In the genomic region with DNA sequence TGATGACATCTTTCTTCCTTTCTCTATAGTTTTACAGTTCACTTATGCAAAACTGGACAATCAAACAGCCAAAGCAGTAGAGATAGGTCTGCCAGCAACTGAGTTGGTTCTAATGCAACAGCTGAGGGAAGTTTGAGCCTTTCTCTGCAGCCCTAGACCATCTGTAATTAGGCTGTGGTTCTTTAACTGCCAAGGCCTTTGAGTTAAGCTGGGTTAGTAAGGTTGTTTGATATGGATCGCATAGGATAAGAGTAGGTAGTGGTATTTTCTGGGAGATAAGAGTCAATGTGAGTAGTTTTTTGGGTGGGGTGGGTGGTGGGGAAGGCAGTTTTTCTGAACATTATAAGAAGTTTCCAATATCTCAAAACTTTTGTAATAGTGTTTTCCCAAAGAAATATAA, we compare ENCODE assay signal across 1 cellular context.
TF ChIP-seq lines count a peak whose summit lies in the region.

No MANE protein-coding gene starts in this region.

TF ChIP-seq in HCT116, 20 proteins besides CTCF, POLR2A, EP300 and RAD21 (continued from another document):
- TF ChIP-seq, protein P1, sequence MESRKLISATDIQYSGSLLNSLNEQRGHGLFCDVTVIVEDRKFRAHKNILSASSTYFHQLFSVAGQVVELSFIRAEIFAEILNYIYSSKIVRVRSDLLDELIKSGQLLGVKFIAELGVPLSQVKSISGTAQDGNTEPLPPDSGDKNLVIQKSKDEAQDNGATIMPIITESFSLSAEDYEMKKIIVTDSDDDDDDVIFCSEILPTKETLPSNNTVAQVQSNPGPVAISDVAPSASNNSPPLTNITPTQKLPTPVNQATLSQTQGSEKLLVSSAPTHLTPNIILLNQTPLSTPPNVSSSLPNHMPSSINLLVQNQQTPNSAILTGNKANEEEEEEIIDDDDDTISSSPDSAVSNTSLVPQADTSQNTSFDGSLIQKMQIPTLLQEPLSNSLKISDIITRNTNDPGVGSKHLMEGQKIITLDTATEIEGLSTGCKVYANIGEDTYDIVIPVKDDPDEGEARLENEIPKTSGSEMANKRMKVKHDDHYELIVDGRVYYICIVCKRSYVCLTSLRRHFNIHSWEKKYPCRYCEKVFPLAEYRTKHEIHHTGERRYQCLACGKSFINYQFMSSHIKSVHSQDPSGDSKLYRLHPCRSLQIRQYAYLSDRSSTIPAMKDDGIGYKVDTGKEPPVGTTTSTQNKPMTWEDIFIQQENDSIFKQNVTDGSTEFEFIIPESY (IDR thresholded peaks at IDR 0.05; ENCODE audit: extremely low read depth, insufficient replicate concordance, low read length), result no peak
- TF ChIP-seq POLR2AphosphoS5 (IDR thresholded peaks at IDR 0.05; ENCODE audit: low read depth, low read length), result no peak
- no peak for TF ChIP-seq ZFX (IDR thresholded peaks at IDR 0.05)
- TF ChIP-seq CBX3 (IDR thresholded peaks at IDR 0.05; ENCODE audit: low read depth), result no peak
- no peak for TF ChIP-seq ELF1 (IDR thresholded peaks at IDR 0.05; ENCODE audit: borderline replicate concordance, low read depth)
- TF ChIP-seq ZNF274 (IDR thresholded peaks at IDR 0.05; ENCODE audit: low read depth, low read length), result no peak
- TF ChIP-seq SIN3A (IDR thresholded peaks at IDR 0.05; ENCODE audit: low read depth), result no peak
- TF ChIP-seq, protein P2, sequence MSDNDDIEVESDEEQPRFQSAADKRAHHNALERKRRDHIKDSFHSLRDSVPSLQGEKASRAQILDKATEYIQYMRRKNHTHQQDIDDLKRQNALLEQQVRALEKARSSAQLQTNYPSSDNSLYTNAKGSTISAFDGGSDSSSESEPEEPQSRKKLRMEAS (IDR thresholded peaks at IDR 0.05), result no peak
- no peak for TF ChIP-seq JUND (IDR thresholded peaks at IDR 0.05)
- no peak for TF ChIP-seq SP1 (IDR thresholded peaks at IDR 0.05; ENCODE audit: low read depth)
- no peak for TF ChIP-seq YY1 (IDR thresholded peaks at IDR 0.05; ENCODE audit: extremely low read depth, insufficient replicate concordance, low read depth, low read length)
- TF ChIP-seq EZH2phosphoT487 (IDR thresholded peaks at IDR 0.05; ENCODE audit: borderline replicate concordance), result no peak
TF ChIP-seq in HCT116: peak in this region for 0.
